1 cellular context compared by ENCODE assay signal in the genomic region with DNA sequence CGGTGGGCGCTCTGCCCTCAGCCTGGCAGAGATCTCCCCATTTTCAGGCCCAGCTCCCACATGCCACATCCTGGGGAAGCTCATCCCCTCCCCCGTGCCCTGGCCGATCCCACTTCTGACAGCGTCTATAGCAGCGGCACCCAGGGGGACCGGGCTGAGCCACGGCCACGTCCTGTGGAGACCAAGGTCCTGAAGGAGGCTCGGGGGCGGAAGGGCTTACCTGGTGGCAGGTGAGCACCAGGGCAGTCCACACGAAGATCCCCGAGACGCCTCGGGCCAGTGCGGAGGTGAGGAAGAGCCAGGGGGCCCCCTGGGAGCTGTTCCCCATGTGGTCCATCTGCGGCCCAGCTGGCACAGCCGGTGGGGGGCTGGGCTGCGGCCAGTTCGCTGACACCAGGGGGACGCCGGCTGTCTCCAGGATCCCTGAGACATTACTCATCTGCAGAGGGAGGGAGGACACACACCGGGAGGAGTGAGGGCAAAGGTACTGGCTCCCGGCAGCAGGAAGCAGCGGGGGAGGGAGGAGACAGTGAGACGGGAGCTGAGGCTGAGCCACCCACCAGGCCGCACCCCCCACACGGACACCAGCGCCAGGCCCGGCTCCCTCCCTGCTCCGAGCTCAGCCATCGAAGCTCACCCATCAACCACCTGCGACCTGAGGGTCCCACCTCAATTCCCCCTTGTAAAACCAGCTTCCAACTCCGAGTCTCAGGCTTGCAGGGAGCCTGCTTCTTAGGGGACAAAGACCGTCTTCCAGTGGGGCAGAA.
TF ChIP-seq lines count a peak whose summit lies in the region.

No MANE protein-coding gene starts in this region.

TF ChIP-seq in WTC11, 78 proteins besides CTCF, POLR2A, EP300 and RAD21 (continued from another document):
- TF ChIP-seq, protein P1, sequence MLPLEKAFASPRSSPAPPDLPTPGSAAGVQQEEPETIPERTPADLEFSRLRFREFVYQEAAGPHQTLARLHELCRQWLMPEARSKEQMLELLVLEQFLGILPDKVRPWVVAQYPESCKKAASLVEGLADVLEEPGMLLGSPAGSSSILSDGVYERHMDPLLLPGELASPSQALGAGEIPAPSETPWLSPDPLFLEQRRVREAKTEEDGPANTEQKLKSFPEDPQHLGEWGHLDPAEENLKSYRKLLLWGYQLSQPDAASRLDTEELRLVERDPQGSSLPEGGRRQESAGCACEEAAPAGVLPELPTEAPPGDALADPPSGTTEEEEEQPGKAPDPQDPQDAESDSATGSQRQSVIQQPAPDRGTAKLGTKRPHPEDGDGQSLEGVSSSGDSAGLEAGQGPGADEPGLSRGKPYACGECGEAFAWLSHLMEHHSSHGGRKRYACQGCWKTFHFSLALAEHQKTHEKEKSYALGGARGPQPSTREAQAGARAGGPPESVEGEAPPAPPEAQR (CRISPR knock-in tag; IDR thresholded peaks at IDR 0.05), result no peak
- TF ChIP-seq FOXJ3 (CRISPR knock-in tag; IDR thresholded peaks at IDR 0.05; ENCODE audit: borderline replicate concordance) (no peak), ETV6 (CRISPR knock-in tag; IDR thresholded peaks at IDR 0.05) (no peak), ZNF423 (CRISPR knock-in tag; IDR thresholded peaks at IDR 0.05) (peak; percentile 82), PRRX2 (CRISPR knock-in tag; IDR thresholded peaks at IDR 0.05) (no peak), ZNF263 (CRISPR knock-in tag; IDR thresholded peaks at IDR 0.05; ENCODE audit: low read depth) (peak; percentile 66; the same call in 1 of the 2 replicates), ZNF219 (CRISPR knock-in tag; IDR thresholded peaks at IDR 0.05; ENCODE audit: borderline replicate concordance) (0 out of 2 replicates have a peak, but pooled peaks have one; percentile 54)
- TF ChIP-seq, protein P2, sequence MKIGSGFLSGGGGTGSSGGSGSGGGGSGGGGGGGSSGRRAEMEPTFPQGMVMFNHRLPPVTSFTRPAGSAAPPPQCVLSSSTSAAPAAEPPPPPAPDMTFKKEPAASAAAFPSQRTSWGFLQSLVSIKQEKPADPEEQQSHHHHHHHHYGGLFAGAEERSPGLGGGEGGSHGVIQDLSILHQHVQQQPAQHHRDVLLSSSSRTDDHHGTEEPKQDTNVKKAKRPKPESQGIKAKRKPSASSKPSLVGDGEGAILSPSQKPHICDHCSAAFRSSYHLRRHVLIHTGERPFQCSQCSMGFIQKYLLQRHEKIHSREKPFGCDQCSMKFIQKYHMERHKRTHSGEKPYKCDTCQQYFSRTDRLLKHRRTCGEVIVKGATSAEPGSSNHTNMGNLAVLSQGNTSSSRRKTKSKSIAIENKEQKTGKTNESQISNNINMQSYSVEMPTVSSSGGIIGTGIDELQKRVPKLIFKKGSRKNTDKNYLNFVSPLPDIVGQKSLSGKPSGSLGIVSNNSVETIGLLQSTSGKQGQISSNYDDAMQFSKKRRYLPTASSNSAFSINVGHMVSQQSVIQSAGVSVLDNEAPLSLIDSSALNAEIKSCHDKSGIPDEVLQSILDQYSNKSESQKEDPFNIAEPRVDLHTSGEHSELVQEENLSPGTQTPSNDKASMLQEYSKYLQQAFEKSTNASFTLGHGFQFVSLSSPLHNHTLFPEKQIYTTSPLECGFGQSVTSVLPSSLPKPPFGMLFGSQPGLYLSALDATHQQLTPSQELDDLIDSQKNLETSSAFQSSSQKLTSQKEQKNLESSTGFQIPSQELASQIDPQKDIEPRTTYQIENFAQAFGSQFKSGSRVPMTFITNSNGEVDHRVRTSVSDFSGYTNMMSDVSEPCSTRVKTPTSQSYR (CRISPR knock-in tag; IDR thresholded peaks at IDR 0.05), result no peak
